ENCODE assay signal across 8 cellular contexts in genomic region chr5:50969207-50970145, GRCh38.
DNase-seq lines count a peak whose midpoint lies in the region; ATAC-seq and TF ChIP-seq lines count a peak whose summit lies in the region.

No MANE protein-coding gene starts in this region.

- peaks cover 8% of the 10 kb centered on the region for H3K9me3 ChIP-seq in IMR-90 (ENCODE audit: control insufficient read depth, insufficient read depth, low read length)
- no peaks in the 10 kb centered on the region for H3K9me3 ChIP-seq in naive thymus-derived CD4-positive, alpha-beta T cell (ENCODE audit: control insufficient read depth in 2 of 3, low read length in 3 of 3)

- dilution Hi-C loops in IMR-90 (cut with HindIII; ENCODE audit: low sequenced_read_pairs, unreplicated experiment): no loop called here

- no peaks in the 10 kb centered on the region for H3K36me3 ChIP-seq in IMR-90 (ENCODE audit: control insufficient read depth, insufficient read depth, low read length)
- no peaks in the 10 kb centered on the region for H3K36me3 ChIP-seq in naive thymus-derived CD4-positive, alpha-beta T cell (ENCODE audit: control insufficient read depth in 2 of 3, insufficient read depth in 3 of 3, low read length in 3 of 3)

- no peak overlapping the region for H3K18ac ChIP-seq in IMR-90 (ENCODE audit: low read depth, low read length)

- no peak overlapping the region for H4K5ac ChIP-seq in IMR-90 (ENCODE audit: low read depth, low read length)

- H3K27me3 ChIP-seq in IMR-90 (ENCODE audit: control insufficient read depth, insufficient read depth, low read length): peaks cover 56% of the 10 kb centered on the region
- peaks cover 32 to 99% (median 81%) of the 10 kb centered on the region in 45 donors for H3K27me3 ChIP-seq in dorsolateral prefrontal cortex
- peaks cover 15 to 29% of the 10 kb centered on the region in 2 donors for H3K27me3 ChIP-seq in naive thymus-derived CD4-positive, alpha-beta T cell (ENCODE audit: control insufficient read depth in 2 of 2, insufficient read depth in 2 of 2, low read length in 2 of 2)

- TF ChIP-seq RAD21 in IMR-90 (IDR thresholded peaks at IDR 0.05; ENCODE audit: low read length): no peak

- DNase-seq in IMR-90 (no peak), dorsolateral prefrontal cortex (no peak), hippocampal formation (lab: John Stamatoyannopoulos, UW) (no peak), HuH-7 (ENCODE audit: low spot score) (no peak)
- no peak for DNase-seq in naive thymus-derived CD4-positive, alpha-beta T cell

- H3K4me3 Mint-ChIP-seq in naive thymus-derived CD4-positive, alpha-beta T cell: peak overlapping the region; percentile 12 to 81 (median 49)

- H2BK5ac ChIP-seq in IMR-90 (ENCODE audit: low read depth, low read length, poor library complexity, severe bottlenecking): no peak overlapping the region

- 0% methylated on average over 12 of the region's 64 CpGs; no CpG with 5 or more reads in 1 of the 2 experiments for whole genome bisulfite sequencing in IMR-90 (ENCODE audit: extremely low coverage in 2 of 2, insufficient read length in 1 of 2), 2 experiments

- no peak overlapping the region for H2BK15ac ChIP-seq in IMR-90 (ENCODE audit: low read depth, low read length)

- intact Hi-C loops in IMR-90 (cut with micrococcal nuclease): no loop called here
- intact Hi-C loops in dorsolateral prefrontal cortex (cut with DNase I): loop anchor here (10.0 kb wide), 1 partner anchor 415 kb away; the partner anchor contains the start of gene ISL1 (in 2 of the 2)
- intact Hi-C loops in naive thymus-derived CD4-positive, alpha-beta T cell (cut with micrococcal nuclease): loop anchor here in 1 of 2 donors (5.0 to 10.0 kb wide), 3 partner anchors 428 to 1945 kb away; no protein-coding TSS in a partner anchor

- H3K27ac ChIP-seq in 22Rv1 (no peak overlapping the region), IMR-90 (ENCODE audit: insufficient read depth, low read length) (no peak overlapping the region), dorsolateral prefrontal cortex (no peak overlapping the region)
- no peak overlapping the region for H3K27ac ChIP-seq in naive thymus-derived CD4-positive, alpha-beta T cell (ENCODE audit: low read depth, low read length)

- no peak overlapping the region for H2BK120ac ChIP-seq in IMR-90 (ENCODE audit: low read depth, low read length)

- H3K4me3 ChIP-seq in IMR-90 (ENCODE audit: insufficient read depth, low read depth, low read length) (no peak overlapping the region), dorsolateral prefrontal cortex (peak overlapping the region in 39 of 59 donors; percentile 1 to 59 (median 32))
- no peak overlapping the region for H3K4me3 ChIP-seq in naive thymus-derived CD4-positive, alpha-beta T cell (ENCODE audit: low read length)

- ATAC-seq in IMR-90 (ENCODE audit: low read depth) (peak; percentile 42; the same call in 1 of the 2 replicates), GM18861 (IDR thresholded peaks at IDR 0.05; ENCODE audit: unreplicated experiment) (no peak), esophagus mucosa (no peak)
- no peak for ATAC-seq in naive thymus-derived CD4-positive, alpha-beta T cell

- no peak overlapping the region for H3K4ac ChIP-seq in IMR-90 (ENCODE audit: low read depth, low read length)

- H3K27me3 Mint-ChIP-seq in naive thymus-derived CD4-positive, alpha-beta T cell: peaks cover 70 to 84% (median 80%) of the 10 kb centered on the region in 5 donors

- POLR2A ChIA-PET in IMR-90 (lab: Charles Lee; ENCODE audit: unreplicated experiment): no interaction called here
- POLR2A ChIA-PET in naive thymus-derived CD4-positive, alpha-beta T cell (lab: Charles Lee): no interaction called here

- peaks cover 0 to 8% (median 0%) of the 10 kb centered on the region in 11 donors for H3K9me3 Mint-ChIP-seq in naive thymus-derived CD4-positive, alpha-beta T cell

- H3K56ac ChIP-seq in IMR-90 (ENCODE audit: extremely low read depth, insufficient read depth, low read length): no peak overlapping the region

- H3K27ac Mint-ChIP-seq in naive thymus-derived CD4-positive, alpha-beta T cell: no peak overlapping the region

- peak overlapping the region; percentile 37 for H2AK9ac ChIP-seq in IMR-90 (replicated peaks; ENCODE audit: low read depth, low read length, poor library complexity)

- H3K36me3 Mint-ChIP-seq in naive thymus-derived CD4-positive, alpha-beta T cell: peaks cover 0 to 9% (median 5%) of the 10 kb centered on the region in 5 donors

- no peak overlapping the region for H4K91ac ChIP-seq in IMR-90 (ENCODE audit: insufficient read depth, low read depth, low read length)

- no peak overlapping the region for H4K8ac ChIP-seq in IMR-90 (ENCODE audit: low read depth in 2 of 2, low read length in 2 of 2)

- H2AK5ac ChIP-seq in IMR-90 (ENCODE audit: low read depth, low read length): no peak overlapping the region

- peak overlapping the region; percentile 55; the same call in 1 of the 2 replicates for H3K4me2 ChIP-seq in IMR-90 (ENCODE audit: low read depth, low read length)

- H2AFZ ChIP-seq in IMR-90 (replicated peaks; ENCODE audit: low read length, poor library complexity): peak overlapping the region; percentile 49

- peaks cover 34 to 53% (median 47%) of the 10 kb centered on the region in 7 donors for H3K4me1 Mint-ChIP-seq in naive thymus-derived CD4-positive, alpha-beta T cell

- H3K9me1 ChIP-seq in IMR-90 (ENCODE audit: insufficient read depth, low read length): no peaks in the 10 kb centered on the region

- in situ Hi-C loops in IMR-90 (cut with MboI; ENCODE audit: low sequenced_read_pairs): loop anchor here (25.0 kb wide), 2 partner anchors 1593 to 1943 kb away; no protein-coding TSS in a partner anchor

- no peak overlapping the region for H3K9ac ChIP-seq in IMR-90 (ENCODE audit: low read depth, low read length)

- TF ChIP-seq CTCF in 22Rv1 (IDR thresholded peaks at IDR 0.05) (0 out of 2 replicates have a peak, but pooled peaks have one; percentile 5), IMR-90 (conservative IDR thresholded peaks at IDR 0.05; ENCODE audit: low read depth, low read length) (no peak), dorsolateral prefrontal cortex (IDR thresholded peaks at IDR 0.05 in 54 of 56, conservative IDR thresholded peaks at IDR 0.05 in 2 of 56; ENCODE audit: low read depth in 1 of 56, partially characterized antibody in 56 of 56) (no peak)

- H2BK20ac ChIP-seq in IMR-90 (ENCODE audit: low read depth, low read length): no peak overlapping the region

- no peaks in the 10 kb centered on the region for H4K20me1 ChIP-seq in IMR-90 (ENCODE audit: insufficient read depth, low read length)

- no peak overlapping the region for H3K14ac ChIP-seq in IMR-90 (replicated peaks; ENCODE audit: low read depth, low read length)

- H3K79me1 ChIP-seq in IMR-90 (ENCODE audit: low read depth in 1 of 2, low read length in 2 of 2): no peaks in the 10 kb centered on the region

- no peak overlapping the region for H3K23ac ChIP-seq in IMR-90 (ENCODE audit: low read depth, low read length)

- BruUV-seq in IMR-90 (replicated peaks; lab: Mats Ljungman, UMichigan): no TSS peak

- H3K4me1 ChIP-seq in IMR-90 (ENCODE audit: control insufficient read depth, insufficient read depth, low read length): peaks cover 2% of the 10 kb centered on the region; the same call in 1 of the 2 replicates
- H3K4me1 ChIP-seq in naive thymus-derived CD4-positive, alpha-beta T cell (ENCODE audit: control insufficient read depth in 2 of 2, insufficient read depth in 2 of 2, low read length in 2 of 2): peaks cover 12 to 19% of the 10 kb centered on the region in 2 donors

- CTCF ChIA-PET in IMR-90 (lab: Yijun Ruan, JAX): no interaction called here
- CTCF ChIA-PET in naive thymus-derived CD4-positive, alpha-beta T cell (lab: Charles Lee): no interaction called here

- no peak for TF ChIP-seq POLR2A in IMR-90 (IDR thresholded peaks at IDR 0.05; ENCODE audit: low read depth, low read length)

TF ChIP-seq in IMR-90, 13 proteins besides CTCF, POLR2A, EP300 and RAD21:
- TF ChIP-seq USF2 (IDR thresholded peaks at IDR 0.05; ENCODE audit: low read depth, low read length) (no peak), FOS (IDR thresholded peaks at IDR 0.05; ENCODE audit: low read depth, low read length) (no peak), RCOR1 (IDR thresholded peaks at IDR 0.05; ENCODE audit: insufficient replicate concordance, low read length) (no peak), NFE2L2 (IDR thresholded peaks at IDR 0.05; ENCODE audit: low read depth, low read length) (no peak), CHD1 (IDR thresholded peaks at IDR 0.05; ENCODE audit: low read depth, low read length) (no peak), CEBPB (IDR thresholded peaks at IDR 0.05; ENCODE audit: low read depth, low read length) (no peak), SMC3 (IDR thresholded peaks at IDR 0.05; ENCODE audit: low read depth, low read length) (no peak), MXI1 (IDR thresholded peaks at IDR 0.05; ENCODE audit: borderline replicate concordance, low read depth, low read length) (no peak), BHLHE40 (IDR thresholded peaks at IDR 0.05; ENCODE audit: low read depth, low read length) (no peak), MAZ (IDR thresholded peaks at IDR 0.05; ENCODE audit: borderline replicate concordance, low read depth, low read length) (no peak)

Comparison
In these comparisons a context has a peak if more than half of its experiments do, and no peak if none do; other contexts are left out.
1. H3K4me3 ChIP-seq: peak in dorsolateral prefrontal cortex (39 of 59); none in IMR-90 (single experiment) and naive thymus-derived CD4-positive, alpha-beta T cell (single experiment).